Comparison of ENCODE assay signal across 12 cellular contexts in the genomic region with DNA sequence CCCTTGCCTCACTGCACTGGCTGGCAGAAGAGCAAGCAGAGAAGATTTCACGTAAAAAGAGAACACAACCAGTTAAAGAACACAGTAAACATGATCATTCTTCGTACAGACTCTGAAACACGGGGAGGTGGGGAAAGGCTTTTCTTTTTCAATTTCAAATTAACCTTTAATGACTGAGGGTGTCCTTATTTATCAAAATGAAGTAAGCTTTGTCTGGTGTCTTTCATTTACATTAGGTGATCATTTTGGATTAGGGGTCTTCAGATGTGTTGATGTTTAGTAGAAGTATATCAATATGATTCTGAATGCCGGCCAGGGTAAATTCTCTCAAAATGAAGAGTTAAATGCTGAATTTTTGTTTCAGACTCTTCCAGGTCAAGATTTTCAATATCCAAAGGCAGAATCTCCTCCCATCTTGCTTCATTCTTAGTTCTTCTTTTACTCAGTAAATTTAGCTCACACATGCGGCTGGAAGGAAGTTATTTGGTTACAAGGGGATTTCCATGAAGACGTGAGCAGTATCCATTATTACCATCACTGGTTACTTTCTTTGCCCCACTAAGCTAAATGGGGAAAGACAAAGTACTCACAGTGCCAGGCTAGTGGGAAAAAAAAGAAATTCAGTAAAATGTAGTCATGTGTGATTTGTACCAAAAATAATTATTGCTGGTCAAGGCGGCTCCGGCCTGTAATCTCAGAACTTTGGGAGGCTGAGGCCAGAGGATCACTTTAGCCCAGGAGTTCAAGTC.
A peak's percentile ranks its signal among the peaks of the same experiment; 100 is the strongest.
DNase-seq lines count a peak whose midpoint lies in the region; ATAC-seq and TF ChIP-seq lines count a peak whose summit lies in the region.
"Had no signal": no experiment of that assay in that cellular context is flagged by ENCODE, and none has a peak within 500 bp of the region (broad histone marks: within the 10 kb centered on the region; RNA-seq: fewer than 3 reads in every experiment).

No MANE protein-coding gene starts in this region.

- peak overlapping the region; percentile 37 for H3K4me3 ChIP-seq in OCI-LY3 (ENCODE audit: low read length)
- H3K4me3 ChIP-seq: vagina had no signal

- no peaks in the 10 kb centered on the region for H3K9me3 ChIP-seq in OCI-LY3 (ENCODE audit: insufficient read depth, low read length)
- H3K9me3 ChIP-seq: vagina had no signal

- no peaks in the 10 kb centered on the region for H3K36me3 Mint-ChIP-seq in activated CD4-positive, alpha-beta memory T cell treated with anti-CD3 and anti-CD28 coated beads for 36 hours

- no peak for TF ChIP-seq CTCF in OCI-LY3 (IDR thresholded peaks at IDR 0.05; ENCODE audit: low read depth, low read length)

- intact Hi-C loops in activated CD4-positive, alpha-beta memory T cell treated with anti-CD3 and anti-CD28 coated beads for 36 hours (cut with micrococcal nuclease): no loop called here

- H3K27ac Mint-ChIP-seq in activated CD4-positive, alpha-beta memory T cell treated with anti-CD3 and anti-CD28 coated beads for 36 hours: no peak overlapping the region

- peaks cover 34% of the 10 kb centered on the region for H3K4me1 ChIP-seq in OCI-LY3 (ENCODE audit: low read length)

- H3K36me3 ChIP-seq in OCI-LY3 (replicated peaks; ENCODE audit: low read depth, low read length): no peaks in the 10 kb centered on the region
- H3K36me3 ChIP-seq: vagina had no signal

- CTCF ChIA-PET in activated CD4-positive, alpha-beta memory T cell treated with anti-CD3 and anti-CD28 coated beads for 36 hours (lab: Charles Lee): no interaction called here

- H3K79me2 ChIP-seq in OCI-LY3 (ENCODE audit: low read length): no peaks in the 10 kb centered on the region

- H3K9me3 Mint-ChIP-seq in activated CD4-positive, alpha-beta memory T cell treated with anti-CD3 and anti-CD28 coated beads for 36 hours: peaks cover 12% of the 10 kb centered on the region

- peak overlapping the region; percentile 83 for H3K27ac ChIP-seq in OCI-LY3 (ENCODE audit: low read length)
- H3K27ac ChIP-seq: vagina had no signal

- peaks cover 14% of the 10 kb centered on the region for H3K27me3 Mint-ChIP-seq in activated CD4-positive, alpha-beta memory T cell treated with anti-CD3 and anti-CD28 coated beads for 36 hours

- DNase-seq in Ammon's horn (ENCODE audit: low spot score): peak; percentile 18
- no peak for DNase-seq in activated CD4-positive, alpha-beta memory T cell treated with anti-CD3 and anti-CD28 coated beads for 36 hours
- DNase-seq in stimulated activated naive CD4-positive, alpha-beta T cell treated with Interleukin-2 at 50 U/mL for 16 hours (lab: John Stamatoyannopoulos, UW): no peak
- DNase-seq in GM19238 (ENCODE audit: insufficient read length, low spot score): no peak
- no peak for DNase-seq in NCI-H510A (lab: John Stamatoyannopoulos, UW)
- DNase-seq: activated T-cell treated with anti-CD3 and anti-CD28 coated beads, Interleukin-2, amount 50 U/mL, for 48 hours; kidney glomerular epithelial cell; NCI-H187 had no signal

- no peaks in the 10 kb centered on the region for H4K20me1 ChIP-seq in OCI-LY3 (ENCODE audit: insufficient read depth, low read length)

- peak overlapping the region; percentile 71 for H3K4me2 ChIP-seq in OCI-LY3 (ENCODE audit: low read length)

- ATAC-seq in GM19324 (IDR thresholded peaks at IDR 0.05; ENCODE audit: low FRiP score, unreplicated experiment) (peak; percentile 66), HG02973 (IDR thresholded peaks at IDR 0.05; ENCODE audit: unreplicated experiment) (peak; percentile 87)

- POLR2A ChIA-PET in activated CD4-positive, alpha-beta memory T cell treated with anti-CD3 and anti-CD28 coated beads for 36 hours (lab: Charles Lee): no interaction called here

- H3K4me3 Mint-ChIP-seq in activated CD4-positive, alpha-beta memory T cell treated with anti-CD3 and anti-CD28 coated beads for 36 hours: no peak overlapping the region

- peak overlapping the region; percentile 37; the same call in 1 of the 2 replicates for H3K9ac ChIP-seq in OCI-LY3 (ENCODE audit: low read length)

- no peaks in the 10 kb centered on the region for H3K27me3 ChIP-seq in OCI-LY3 (ENCODE audit: low read depth, low read length)
- H3K27me3 ChIP-seq: vagina had no signal

- H3K4me1 Mint-ChIP-seq in activated CD4-positive, alpha-beta memory T cell treated with anti-CD3 and anti-CD28 coated beads for 36 hours (ENCODE audit: low read depth): peaks cover 3% of the 10 kb centered on the region

- H2AFZ ChIP-seq in OCI-LY3 (ENCODE audit: low read depth, low read length): peak overlapping the region; percentile 43; the same call in 1 of the 2 replicates
